In the genomic region with DNA sequence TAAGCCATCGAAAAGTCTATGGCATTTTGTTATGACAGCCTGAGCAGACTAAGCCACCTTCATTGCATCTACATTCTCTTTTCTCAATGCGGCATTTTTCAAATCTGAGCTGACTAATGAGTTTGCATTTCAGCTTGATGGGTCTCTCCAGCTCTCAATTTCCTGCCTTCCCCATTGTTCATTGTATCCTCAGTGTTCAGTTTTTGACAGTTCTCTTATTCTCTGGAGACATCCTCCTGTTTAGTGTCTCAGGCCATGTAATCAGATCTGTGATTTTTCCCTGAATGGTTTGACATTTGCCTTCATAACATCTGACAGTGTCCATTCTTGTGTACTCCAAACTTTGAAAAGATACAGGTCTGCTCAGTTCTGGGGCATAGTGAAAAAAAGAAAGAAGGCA, we compare ENCODE assay signal across 1 cellular context.
A peak's percentile ranks its signal among the peaks of the same experiment; 100 is the strongest.
TF ChIP-seq lines count a peak whose summit lies in the region.

No MANE protein-coding gene starts in this region.

TF ChIP-seq in HepG2, 621 proteins besides CTCF, POLR2A, EP300 and RAD21:
- 0 out of 2 replicates have a peak, but pooled peaks have one; percentile 25 for TF ChIP-seq GFI1 (CRISPR knock-in tag; IDR thresholded peaks at IDR 0.05; ENCODE audit: borderline replicate concordance)
- TF ChIP-seq, protein P1, sequence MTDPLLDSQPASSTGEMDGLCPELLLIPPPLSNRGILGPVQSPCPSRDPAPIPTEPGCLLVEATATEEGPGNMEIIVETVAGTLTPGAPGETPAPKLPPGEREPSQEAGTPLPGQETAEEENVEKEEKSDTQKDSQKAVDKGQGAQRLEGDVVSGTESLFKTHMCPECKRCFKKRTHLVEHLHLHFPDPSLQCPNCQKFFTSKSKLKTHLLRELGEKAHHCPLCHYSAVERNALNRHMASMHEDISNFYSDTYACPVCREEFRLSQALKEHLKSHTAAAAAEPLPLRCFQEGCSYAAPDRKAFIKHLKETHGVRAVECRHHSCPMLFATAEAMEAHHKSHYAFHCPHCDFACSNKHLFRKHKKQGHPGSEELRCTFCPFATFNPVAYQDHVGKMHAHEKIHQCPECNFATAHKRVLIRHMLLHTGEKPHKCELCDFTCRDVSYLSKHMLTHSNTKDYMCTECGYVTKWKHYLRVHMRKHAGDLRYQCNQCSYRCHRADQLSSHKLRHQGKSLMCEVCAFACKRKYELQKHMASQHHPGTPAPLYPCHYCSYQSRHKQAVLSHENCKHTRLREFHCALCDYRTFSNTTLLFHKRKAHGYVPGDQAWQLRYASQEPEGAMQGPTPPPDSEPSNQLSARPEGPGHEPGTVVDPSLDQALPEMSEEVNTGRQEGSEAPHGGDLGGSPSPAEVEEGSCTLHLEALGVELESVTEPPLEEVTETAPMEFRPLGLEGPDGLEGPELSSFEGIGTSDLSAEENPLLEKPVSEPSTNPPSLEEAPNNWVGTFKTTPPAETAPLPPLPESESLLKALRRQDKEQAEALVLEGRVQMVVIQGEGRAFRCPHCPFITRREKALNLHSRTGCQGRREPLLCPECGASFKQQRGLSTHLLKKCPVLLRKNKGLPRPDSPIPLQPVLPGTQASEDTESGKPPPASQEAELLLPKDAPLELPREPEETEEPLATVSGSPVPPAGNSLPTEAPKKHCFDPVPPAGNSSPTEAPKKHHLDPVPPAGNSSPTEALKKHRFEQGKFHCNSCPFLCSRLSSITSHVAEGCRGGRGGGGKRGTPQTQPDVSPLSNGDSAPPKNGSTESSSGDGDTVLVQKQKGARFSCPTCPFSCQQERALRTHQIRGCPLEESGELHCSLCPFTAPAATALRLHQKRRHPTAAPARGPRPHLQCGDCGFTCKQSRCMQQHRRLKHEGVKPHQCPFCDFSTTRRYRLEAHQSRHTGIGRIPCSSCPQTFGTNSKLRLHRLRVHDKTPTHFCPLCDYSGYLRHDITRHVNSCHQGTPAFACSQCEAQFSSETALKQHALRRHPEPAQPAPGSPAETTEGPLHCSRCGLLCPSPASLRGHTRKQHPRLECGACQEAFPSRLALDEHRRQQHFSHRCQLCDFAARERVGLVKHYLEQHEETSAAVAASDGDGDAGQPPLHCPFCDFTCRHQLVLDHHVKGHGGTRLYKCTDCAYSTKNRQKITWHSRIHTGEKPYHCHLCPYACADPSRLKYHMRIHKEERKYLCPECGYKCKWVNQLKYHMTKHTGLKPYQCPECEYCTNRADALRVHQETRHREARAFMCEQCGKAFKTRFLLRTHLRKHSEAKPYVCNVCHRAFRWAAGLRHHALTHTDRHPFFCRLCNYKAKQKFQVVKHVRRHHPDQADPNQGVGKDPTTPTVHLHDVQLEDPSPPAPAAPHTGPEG (CRISPR knock-in tag; IDR thresholded peaks at IDR 0.05) = no peak
- TF ChIP-seq, protein P2, sequence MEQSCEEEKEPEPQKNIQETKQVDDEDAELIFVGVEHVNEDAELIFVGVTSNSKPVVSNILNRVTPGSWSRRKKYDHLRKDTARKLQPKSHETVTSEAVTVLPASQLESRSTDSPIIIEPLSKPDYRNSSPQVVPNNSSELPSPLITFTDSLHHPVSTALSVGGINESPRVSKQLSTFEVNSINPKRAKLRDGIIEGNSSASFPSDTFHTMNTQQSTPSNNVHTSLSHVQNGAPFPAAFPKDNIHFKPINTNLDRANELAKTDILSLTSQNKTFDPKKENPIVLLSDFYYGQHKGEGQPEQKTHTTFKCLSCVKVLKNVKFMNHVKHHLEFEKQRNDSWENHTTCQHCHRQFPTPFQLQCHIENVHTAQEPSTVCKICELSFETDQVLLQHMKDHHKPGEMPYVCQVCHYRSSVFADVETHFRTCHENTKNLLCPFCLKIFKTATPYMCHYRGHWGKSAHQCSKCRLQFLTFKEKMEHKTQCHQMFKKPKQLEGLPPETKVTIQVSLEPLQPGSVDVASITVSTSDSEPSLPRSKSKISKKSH (CRISPR knock-in tag; IDR thresholded peaks at IDR 0.05; ENCODE audit: borderline replicate concordance) = no peak
- no peak for TF ChIP-seq CENPX (CRISPR knock-in tag; IDR thresholded peaks at IDR 0.05)
- no peak for TF ChIP-seq MIXL1 (CRISPR knock-in tag; IDR thresholded peaks at IDR 0.05)
- TF ChIP-seq ZNF121 (CRISPR knock-in tag; IDR thresholded peaks at IDR 0.05) = no peak
- TF ChIP-seq, protein P3, sequence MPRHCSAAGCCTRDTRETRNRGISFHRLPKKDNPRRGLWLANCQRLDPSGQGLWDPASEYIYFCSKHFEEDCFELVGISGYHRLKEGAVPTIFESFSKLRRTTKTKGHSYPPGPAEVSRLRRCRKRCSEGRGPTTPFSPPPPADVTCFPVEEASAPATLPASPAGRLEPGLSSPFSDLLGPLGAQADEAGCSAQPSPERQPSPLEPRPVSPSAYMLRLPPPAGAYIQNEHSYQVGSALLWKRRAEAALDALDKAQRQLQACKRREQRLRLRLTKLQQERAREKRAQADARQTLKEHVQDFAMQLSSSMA (CRISPR knock-in tag; IDR thresholded peaks at IDR 0.05) = no peak
